Comparison of ENCODE assay signal across 11 cellular contexts in the genomic region with DNA sequence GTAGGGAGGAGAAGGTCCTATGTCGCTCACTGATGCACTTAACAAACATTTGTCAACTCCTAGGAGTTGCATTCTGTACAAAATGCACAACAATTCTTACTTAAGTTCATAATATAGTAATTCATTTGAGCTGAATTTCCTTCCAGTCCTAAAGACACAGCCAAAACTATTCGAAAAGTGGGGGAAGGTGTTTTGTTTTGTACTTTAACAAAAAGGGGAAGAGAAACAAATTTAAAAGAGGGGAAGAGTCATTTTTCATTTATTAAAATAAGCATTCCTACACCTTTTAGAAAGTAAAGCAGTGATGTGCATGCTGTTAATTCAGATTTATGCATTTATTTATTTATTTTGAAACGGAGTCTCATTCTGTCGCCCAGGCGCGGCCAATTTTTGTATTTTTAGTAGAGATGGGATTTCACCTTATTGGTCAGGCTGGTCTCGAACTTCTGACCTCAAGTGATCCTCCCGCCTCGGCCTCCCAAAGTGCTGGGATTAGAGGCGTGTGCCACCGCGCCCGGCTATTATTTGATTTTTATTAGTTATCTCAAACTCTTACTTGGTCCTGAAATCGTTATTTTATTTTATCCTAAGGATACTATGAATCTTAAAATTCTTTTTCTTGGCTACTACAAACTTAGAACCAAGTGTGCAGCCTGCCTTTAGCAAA. TPM values are rescaled to one million over a fixed set of nuclear protein-coding genes. Genes with fewer than 3 reads are reported as not detected.
DNase-seq lines count a peak whose midpoint lies in the region; ATAC-seq and TF ChIP-seq lines count a peak whose summit lies in the region.
"Had no signal": no experiment of that assay in that cellular context is flagged by ENCODE, and none has a peak within 500 bp of the region (broad histone marks: within the 10 kb centered on the region; RNA-seq: fewer than 3 reads in every experiment).

No MANE protein-coding gene starts in this region.

- TF ChIP-seq CTCF in CD8-positive, alpha-beta T cell (IDR thresholded peaks at IDR 0.05), result no peak
- TF ChIP-seq CTCF in KMS-11 (conservative IDR thresholded peaks at IDR 0.05; ENCODE audit: low read depth, low read length) (no peak), brain (conservative IDR thresholded peaks at IDR 0.05) (no peak), nephron (IDR thresholded peaks at IDR 0.05; ENCODE audit: unreplicated experiment in 3 of 3) (no peak)

- no peak overlapping the region for H3K27ac ChIP-seq in CD8-positive, alpha-beta T cell (ENCODE audit: low read depth, low read length)
- peak overlapping the region; percentile 93 for H3K27ac ChIP-seq in KMS-11

- peaks cover 21% of the 10 kb centered on the region for H3K36me3 Mint-ChIP-seq in CD8-positive, alpha-beta T cell
- peaks cover 11% of the 10 kb centered on the region for H3K36me3 Mint-ChIP-seq in brain
- peaks cover 11% of the 10 kb centered on the region for H3K36me3 Mint-ChIP-seq in nephron (ENCODE audit: low read depth)

- H3K9me3 Mint-ChIP-seq in CD8-positive, alpha-beta T cell, result no peaks in the 10 kb centered on the region
- H3K9me3 Mint-ChIP-seq in brain, result no peaks in the 10 kb centered on the region
- H3K9me3 Mint-ChIP-seq in nephron, result no peaks in the 10 kb centered on the region

- peak overlapping the region; percentile 99 for H3K4me3 Mint-ChIP-seq in CD8-positive, alpha-beta T cell
- H3K4me3 Mint-ChIP-seq in brain (peak overlapping the region; percentile 99), nephron (peak overlapping the region; percentile 98 to 99 (median 98))

- H3K79me2 ChIP-seq in KMS-11 (ENCODE audit: insufficient read depth, low read depth), result peaks cover 30% of the 10 kb centered on the region

- POLR2A ChIA-PET in CD8-positive, alpha-beta T cell (lab: Charles Lee), result interaction anchor here (2.0 kb wide), 1 partner anchor 203 kb away, joined by 8 read pairs; a partner anchor contains a TSS

- DNase-seq in CD8-positive, alpha-beta T cell, result no peak
- DNase-seq in GM19238 (ENCODE audit: insufficient read length, low spot score) (no peak), SKM-1 treated with dmso at 0.1 percent for 144 hours (lab: John Stamatoyannopoulos, UW; ENCODE audit: unreplicated experiment) (no peak), activated gamma-delta T cell (lab: John Stamatoyannopoulos, UW) (no peak)
- DNase-seq: hypothalamus, SHP77 treated with DMSO at 0.1 percent for 48 hours had no signal

- H2AFZ ChIP-seq in KMS-11 (ENCODE audit: low read depth), result peak overlapping the region; percentile 62

- H3K27ac Mint-ChIP-seq in CD8-positive, alpha-beta T cell, result peak overlapping the region; percentile 33
- H3K27ac Mint-ChIP-seq in brain, result peak overlapping the region in 4 of 5 experiments; percentile 12 to 99 (median 98)
- peak overlapping the region in 2 of 3 experiments; percentile 100 for H3K27ac Mint-ChIP-seq in nephron

- H3K9ac ChIP-seq in KMS-11, result peak overlapping the region; percentile 93

- H3K4me1 ChIP-seq in CD8-positive, alpha-beta T cell (ENCODE audit: insufficient read depth, low read length), result peaks cover 26% of the 10 kb centered on the region
- H3K4me1 ChIP-seq in KMS-11 (ENCODE audit: low read depth, poor library complexity, severe bottlenecking), result peaks cover 23% of the 10 kb centered on the region

- H3K4me2 ChIP-seq in KMS-11, result peak overlapping the region; percentile 73

- H3K27me3 Mint-ChIP-seq in CD8-positive, alpha-beta T cell (ENCODE audit: low read depth), result no peaks in the 10 kb centered on the region
- H3K27me3 Mint-ChIP-seq in brain (peaks cover 19% of the 10 kb centered on the region), nephron (ENCODE audit: low read depth) (no peaks in the 10 kb centered on the region)

- no peaks in the 10 kb centered on the region for H3K27me3 ChIP-seq in CD8-positive, alpha-beta T cell (ENCODE audit: insufficient read depth, low read length)
- H3K27me3 ChIP-seq in KMS-11 (ENCODE audit: insufficient read depth, low read depth), result no peaks in the 10 kb centered on the region

- peaks cover 42% of the 10 kb centered on the region for H3K4me1 Mint-ChIP-seq in CD8-positive, alpha-beta T cell (ENCODE audit: low read depth)
- H3K4me1 Mint-ChIP-seq in brain (peaks cover 46% of the 10 kb centered on the region), nephron (peaks cover 11% of the 10 kb centered on the region)

- H4K20me1 ChIP-seq in KMS-11 (ENCODE audit: insufficient read depth), result no peaks in the 10 kb centered on the region

- no peaks in the 10 kb centered on the region for H3K36me3 ChIP-seq in CD8-positive, alpha-beta T cell (ENCODE audit: insufficient read depth, low read length)
- H3K36me3 ChIP-seq in KMS-11 (ENCODE audit: insufficient read depth), result no peaks in the 10 kb centered on the region
- H3K36me3 ChIP-seq: HAP-1 had no signal

- ATAC-seq in CD8-positive, alpha-beta T cell, result no peak
- ATAC-seq in GM19328 (IDR thresholded peaks at IDR 0.05; ENCODE audit: unreplicated experiment), result no peak

- no peak overlapping the region for H3K4me3 ChIP-seq in CD8-positive, alpha-beta T cell (ENCODE audit: low read depth, low read length)
- H3K4me3 ChIP-seq in KMS-11 (IDR thresholded peaks at IDR 0.05; ENCODE audit: insufficient read depth, low read depth, low read length), result no peak overlapping the region

- H3K9me3 ChIP-seq in CD8-positive, alpha-beta T cell (ENCODE audit: low read length), result no peaks in the 10 kb centered on the region
- H3K9me3 ChIP-seq: HAP-1 had no signal

- CTCF ChIA-PET in CD8-positive, alpha-beta T cell (lab: Charles Lee), result interaction anchor here (1.8 kb wide), 1 partner anchor 203 kb away, joined by 6 read pairs; a partner anchor contains a TSS

- intact Hi-C loops in CD8-positive, alpha-beta T cell (cut with DNase I, micrococcal nuclease), result loop anchor here in 1 of 2 experiments (5.0 kb wide), 1 partner anchor 66 kb away; no protein-coding TSS in a partner anchor

RNA-seq across cellular contexts. Expression of a gene that starts 1.1 kb away (rescaled TPM):
- 1 to 10 TPM; 5.6 to 6.6 TPM for total RNA-seq in CD8-positive, alpha-beta T cell
- 10.1 TPM for polyA plus RNA-seq in brain (ENCODE audit: insufficient read depth, low read depth, low replicate concordance)

RNA-seq across cellular contexts. Expression of a gene that starts 39.7 kb away (rescaled TPM):
- 1 to 10 TPM; 1.4 to 2.6 TPM for total RNA-seq in CD8-positive, alpha-beta T cell
- polyA plus RNA-seq in brain (ENCODE audit: insufficient read depth, low read depth, low replicate concordance), result 0.80 TPM

Comparison
In these comparisons a context has a peak if more than half of its experiments do, and no peak if none do; other contexts are left out.
1. H3K27ac Mint-ChIP-seq: peak in every context shown above with its lines; median percentile 100 in nephron; 98 in brain; 33 in CD8-positive, alpha-beta T cell.